In genomic region chr11:125111341-125112234, GRCh38 we compare ENCODE assay signal across 1 cellular context.
TF ChIP-seq lines count a peak whose summit lies in the region.

TMEM218 (minus strand) TSS chr11:125111626; CDS start chr11:125102241, 9,385 bp downstream.

TF ChIP-seq in HepG2, 621 proteins besides CTCF, POLR2A, EP300 and RAD21 (continued from another document and continues in another):
- TF ChIP-seq PRDM15 (CRISPR knock-in tag; IDR thresholded peaks at IDR 0.05) (no peak), ZNF33A (CRISPR knock-in tag; IDR thresholded peaks at IDR 0.05; ENCODE audit: borderline replicate concordance) (no peak), ZNF484 (CRISPR knock-in tag; IDR thresholded peaks at IDR 0.05; ENCODE audit: borderline replicate concordance, low read depth) (no peak), CSRNP2 (CRISPR knock-in tag; conservative IDR thresholded peaks at IDR 0.05; ENCODE audit: low read depth) (no peak), GATAD1 (CRISPR knock-in tag; IDR thresholded peaks at IDR 0.05) (peak; percentile 74), ARNT (IDR thresholded peaks at IDR 0.05) (no peak), ZNF670 (CRISPR knock-in tag; IDR thresholded peaks at IDR 0.05; ENCODE audit: borderline replicate concordance) (no peak), EED (CRISPR knock-in tag; IDR thresholded peaks at IDR 0.05) (0 out of 2 replicates have a peak, but pooled peaks have one; percentile 59), ZFY (CRISPR knock-in tag; IDR thresholded peaks at IDR 0.05) (peak; percentile 75), GABPA (IDR thresholded peaks at IDR 0.05; ENCODE audit: low read depth, low read length) (peak; percentile 89), GABPA (CRISPR knock-in tag; IDR thresholded peaks at IDR 0.05; ENCODE audit: low read depth) (peak; percentile 98), SETDB1 (CRISPR knock-in tag; IDR thresholded peaks at IDR 0.05; ENCODE audit: borderline replicate concordance) (no peak), ZNF205 (CRISPR knock-in tag; IDR thresholded peaks at IDR 0.05) (no peak), RBAK (CRISPR knock-in tag; IDR thresholded peaks at IDR 0.05) (no peak), ZNF407 (CRISPR knock-in tag; IDR thresholded peaks at IDR 0.05; ENCODE audit: not compliant biosample characterization) (peak; percentile 58), ZNF180 (CRISPR knock-in tag; IDR thresholded peaks at IDR 0.05; ENCODE audit: borderline replicate concordance, low read depth) (no peak), PITX1 (CRISPR knock-in tag; IDR thresholded peaks at IDR 0.05) (peak; percentile 62), ZZZ3 (CRISPR knock-in tag; IDR thresholded peaks at IDR 0.05; ENCODE audit: borderline replicate concordance) (peak; percentile 67; the same call in 1 of the 2 replicates), ZNF430 (CRISPR knock-in tag; IDR thresholded peaks at IDR 0.05) (no peak), KAT7 (CRISPR knock-in tag; IDR thresholded peaks at IDR 0.05; ENCODE audit: borderline replicate concordance) (peak; percentile 59; the same call in 1 of the 2 replicates), ZNF644 (CRISPR knock-in tag; IDR thresholded peaks at IDR 0.05; ENCODE audit: low read depth) (peak; percentile 16; the same call in 1 of the 2 replicates), HNF1A (IDR thresholded peaks at IDR 0.05; ENCODE audit: low read depth) (no peak), HNF1A (CRISPR knock-in tag; IDR thresholded peaks at IDR 0.05; ENCODE audit: borderline replicate concordance) (peak; percentile 54; the same call in 1 of the 2 replicates), ARNT2 (CRISPR knock-in tag; IDR thresholded peaks at IDR 0.05; ENCODE audit: low read depth) (no peak), SALL1 (CRISPR knock-in tag; IDR thresholded peaks at IDR 0.05) (peak; percentile 57; the same call in 1 of the 2 replicates), CREBL2 (CRISPR knock-in tag; IDR thresholded peaks at IDR 0.05; ENCODE audit: borderline replicate concordance) (no peak), ZNF672 (CRISPR knock-in tag; IDR thresholded peaks at IDR 0.05) (no peak), RFXANK (CRISPR knock-in tag; IDR thresholded peaks at IDR 0.05) (0 out of 2 replicates have a peak, but pooled peaks have one; percentile 48), HDAC1 (CRISPR knock-in tag; IDR thresholded peaks at IDR 0.05) (peak; percentile 36), HNRNPL (IDR thresholded peaks at IDR 0.05; ENCODE audit: low read depth, low read length) (no peak), PRMT3 (CRISPR knock-in tag; IDR thresholded peaks at IDR 0.05; ENCODE audit: borderline replicate concordance, low read depth) (no peak), GZF1 (CRISPR knock-in tag; IDR thresholded peaks at IDR 0.05) (no peak), ATF3 (CRISPR knock-in tag; IDR thresholded peaks at IDR 0.05) (no peak), ASH2L (IDR thresholded peaks at IDR 0.05; ENCODE audit: insufficient read length, low read depth, low read length) (peak; percentile 76), ZNF83 (CRISPR knock-in tag; IDR thresholded peaks at IDR 0.05; ENCODE audit: borderline replicate concordance) (no peak), DZIP1 (CRISPR knock-in tag; IDR thresholded peaks at IDR 0.05) (no peak), STAT5B (CRISPR knock-in tag; IDR thresholded peaks at IDR 0.05) (no peak), ZNF367 (CRISPR knock-in tag; IDR thresholded peaks at IDR 0.05; ENCODE audit: borderline replicate concordance) (no peak), EZH2 (conservative IDR thresholded peaks at IDR 0.05; ENCODE audit: low read depth, low read length) (no peak), ARNTL (CRISPR knock-in tag; IDR thresholded peaks at IDR 0.05) (no peak), NR2F2 (IDR thresholded peaks at IDR 0.05; ENCODE audit: borderline replicate concordance, low read depth) (no peak), RARA (CRISPR knock-in tag; IDR thresholded peaks at IDR 0.05) (0 out of 2 replicates have a peak, but pooled peaks have one; percentile 4), ZNF207 (IDR thresholded peaks at IDR 0.05; ENCODE audit: borderline replicate concordance) (no peak), ZNF24 (IDR thresholded peaks at IDR 0.05) (no peak), ZKSCAN1 (IDR thresholded peaks at IDR 0.05; ENCODE audit: low read length) (no peak)
